8 cellular contexts compared by ENCODE assay signal in the genomic region with DNA sequence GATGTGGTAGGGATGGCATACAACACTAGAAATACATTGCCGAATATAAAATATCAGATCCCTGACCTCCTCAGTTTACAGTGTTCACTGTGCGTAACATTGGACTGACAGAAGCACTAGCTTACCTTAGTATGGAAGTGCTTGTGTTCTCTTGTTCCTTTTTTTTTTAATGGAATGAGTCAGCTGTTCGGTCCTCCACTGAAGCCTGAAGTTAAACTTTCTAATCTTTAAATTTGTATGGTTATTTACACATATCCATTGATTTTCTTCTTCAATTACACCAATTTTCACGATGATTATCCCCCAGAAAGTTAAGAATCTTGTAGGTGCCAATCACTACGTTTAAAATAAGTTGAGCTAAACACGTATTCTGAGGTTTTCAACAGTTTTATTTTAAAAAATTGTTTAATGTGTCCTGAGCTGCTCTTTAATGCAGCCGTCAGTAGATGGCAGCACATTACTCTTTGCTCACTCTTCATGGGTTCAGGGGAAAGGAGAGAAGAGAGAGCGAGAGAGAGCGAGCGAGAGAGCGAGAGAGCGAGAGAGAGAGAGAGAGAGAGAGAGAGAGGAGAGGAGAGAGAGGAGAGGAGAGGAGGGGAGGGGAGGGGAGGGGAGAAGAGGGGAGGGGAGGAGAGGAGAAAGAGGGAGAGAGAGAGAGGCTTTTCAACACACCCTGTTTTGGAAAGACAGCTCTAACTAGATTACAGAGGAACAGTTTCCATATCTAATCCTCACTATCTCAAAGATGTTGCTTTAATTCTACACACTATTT.
DNase-seq lines count a peak whose midpoint lies in the region; ATAC-seq and TF ChIP-seq lines count a peak whose summit lies in the region.

No MANE protein-coding gene starts in this region.

- peaks cover 4% of the 10 kb centered on the region; the same call in 1 of the 2 replicates for H3F3A ChIP-seq in PC-9 (ENCODE audit: insufficient read depth, low read depth)

- TF ChIP-seq EP300 in transverse colon (IDR thresholded peaks at IDR 0.05; ENCODE audit: low read depth), result no peak

- no peaks in the 10 kb centered on the region for H3K9me3 ChIP-seq in CD4-positive, CD25-positive, alpha-beta regulatory T cell (ENCODE audit: control insufficient read depth in 2 of 2, low read length in 2 of 2)
- H3K9me3 ChIP-seq in PC-9 (ENCODE audit: insufficient read depth, low read depth) (no peaks in the 10 kb centered on the region), transverse colon (no peaks in the 10 kb centered on the region)

- no peaks in the 10 kb centered on the region for H3K9me2 ChIP-seq in PC-9 (ENCODE audit: insufficient read depth)

- H3K4me3 Mint-ChIP-seq in CD4-positive, CD25-positive, alpha-beta regulatory T cell, result peak overlapping the region in 3 of 4 donors; percentile 43 to 67 (median 50)
- H3K4me3 Mint-ChIP-seq in activated T-helper 17 cell treated with anti-CD3 and anti-CD28 coated beads, Interleukin-2, amount 50 U/mL, for 72 hours, result peak overlapping the region; percentile 32

- CTCF ChIA-PET in PC-9 (lab: Charles Lee), result interaction anchor here (0.6 to 1.3 kb wide), 33 partner anchors 15 to 1570 kb away, joined by 3 to 11 read pairs (median 4); no protein-coding TSS in a partner anchor

- peaks cover 18% of the 10 kb centered on the region for H3K27me3 ChIP-seq in CD4-positive, CD25-positive, alpha-beta regulatory T cell (ENCODE audit: control insufficient read depth, insufficient read depth, low read length)
- no peaks in the 10 kb centered on the region for H3K27me3 ChIP-seq in PC-9 (ENCODE audit: insufficient read depth, low read depth)
- H3K27me3 ChIP-seq in foreskin keratinocyte, result no peaks in the 10 kb centered on the region
- H3K27me3 ChIP-seq in transverse colon, result no peaks in the 10 kb centered on the region

- H3K4me2 ChIP-seq in PC-9, result peak overlapping the region; percentile 74

- ATAC-seq in CD4-positive, CD25-positive, alpha-beta regulatory T cell (ENCODE audit: low read depth in 2 of 2), result peak; percentile 84 to 85
- ATAC-seq in GM19043 (IDR thresholded peaks at IDR 0.05; ENCODE audit: low read depth, unreplicated experiment) (peak; percentile 68), foreskin keratinocyte (peak; percentile 78), omental fat pad (ENCODE audit: low FRiP score) (peak; percentile 92)
- ATAC-seq in activated T-helper 17 cell treated with anti-CD3 and anti-CD28 coated beads, Interleukin-2, amount 50 U/mL, for 72 hours (replicated peaks), result peak; percentile 88

- H3K4me3 ChIP-seq in CD4-positive, CD25-positive, alpha-beta regulatory T cell (ENCODE audit: low read depth, low read length), result no peak overlapping the region
- H3K4me3 ChIP-seq in PC-9 (0 out of 2 replicates have a peak overlapping the region, but pooled peaks have one; percentile 35), transverse colon (peak overlapping the region in 2 of 4 donors; percentile 13 to 31)

- H3K27ac Mint-ChIP-seq in CD4-positive, CD25-positive, alpha-beta regulatory T cell, result peak overlapping the region; percentile 30 to 47 (median 46)
- H3K27ac Mint-ChIP-seq in activated T-helper 17 cell treated with anti-CD3 and anti-CD28 coated beads, Interleukin-2, amount 50 U/mL, for 72 hours, result peak overlapping the region; percentile 61

- TF ChIP-seq CTCF in PC-9 (conservative IDR thresholded peaks at IDR 0.05), result peak; percentile 83
- TF ChIP-seq CTCF in foreskin keratinocyte (conservative IDR thresholded peaks at IDR 0.05), result peak; percentile 90
- TF ChIP-seq CTCF in omental fat pad (IDR thresholded peaks at IDR 0.05), result peak in 1 of 3 donors; percentile 33
- peak; percentile 67 to 91 (median 81) for TF ChIP-seq CTCF in transverse colon (IDR thresholded peaks at IDR 0.05)

- intact Hi-C loops in PC-9 (cut with micrococcal nuclease; ENCODE audit: unreplicated experiment) (loop anchor here (10.0 kb wide), 1 partner anchor 900 kb away; no protein-coding TSS in a partner anchor), transverse colon (cut with DNase I; ENCODE audit: low total_unique reads) (loop anchor here (10.0 kb wide), 1 partner anchor 540 kb away; no protein-coding TSS in a partner anchor)

- no peak overlapping the region for H3K27ac ChIP-seq in CD4-positive, CD25-positive, alpha-beta regulatory T cell (ENCODE audit: insufficient read depth, low read length, poor library complexity, severe bottlenecking)
- H3K27ac ChIP-seq in PC-9 (no peak overlapping the region), foreskin keratinocyte (no peak overlapping the region), transverse colon (peak overlapping the region; percentile 33 to 53 (median 41))

- peak overlapping the region; percentile 65; the same call in 1 of the 2 replicates for H2AFZ ChIP-seq in PC-9

- H3K27me3 Mint-ChIP-seq in CD4-positive, CD25-positive, alpha-beta regulatory T cell, result peaks cover 27% of the 10 kb centered on the region
- peaks cover 8% of the 10 kb centered on the region for H3K27me3 Mint-ChIP-seq in activated T-helper 17 cell treated with anti-CD3 and anti-CD28 coated beads, Interleukin-2, amount 50 U/mL, for 72 hours

- H3K79me2 ChIP-seq in PC-9 (ENCODE audit: low read depth), result no peaks in the 10 kb centered on the region

- POLR2A ChIA-PET in PC-9 (lab: Charles Lee; ENCODE audit: unreplicated experiment), result interaction anchor here (0.5 to 0.7 kb wide), 11 partner anchors 9 to 946 kb away, joined by 3 to 14 read pairs (median 4); no protein-coding TSS in a partner anchor

- H3K36me3 ChIP-seq in CD4-positive, CD25-positive, alpha-beta regulatory T cell (ENCODE audit: control insufficient read depth, insufficient read depth, low read length), result no peaks in the 10 kb centered on the region
- H3K36me3 ChIP-seq in PC-9 (ENCODE audit: low read depth) (no peaks in the 10 kb centered on the region), transverse colon (no peaks in the 10 kb centered on the region)

- no peaks in the 10 kb centered on the region for H3K36me3 Mint-ChIP-seq in CD4-positive, CD25-positive, alpha-beta regulatory T cell
- H3K36me3 Mint-ChIP-seq in activated T-helper 17 cell treated with anti-CD3 and anti-CD28 coated beads, Interleukin-2, amount 50 U/mL, for 72 hours (ENCODE audit: low read depth), result no peaks in the 10 kb centered on the region

- 13 to 32% methylated on average over 2 to 12 of the region's 12 CpGs for WGBS in transverse colon (ENCODE audit: low coverage in 1 of 2), 2 donors

- DNase-seq in CD4-positive, CD25-positive, alpha-beta regulatory T cell, result peak; percentile 25 to 82 (median 58)
- DNase-seq in HPDE6-E6E7 (ENCODE audit: extremely low spot score) (peak; percentile 44), PC-9 (peak; percentile 36 to 60), foreskin keratinocyte (peak; percentile 67 to 83), omental fat pad (ENCODE audit: low spot score) (no peak), transverse colon (peak; percentile 51)

- H4K20me1 ChIP-seq in PC-9 (ENCODE audit: insufficient read depth), result no peaks in the 10 kb centered on the region

- no peak for TF ChIP-seq POLR2A in transverse colon (IDR thresholded peaks at IDR 0.05)

- peaks cover 0 to 3% (median 0%) of the 10 kb centered on the region in 7 donors for H3K9me3 Mint-ChIP-seq in CD4-positive, CD25-positive, alpha-beta regulatory T cell
- H3K9me3 Mint-ChIP-seq in activated T-helper 17 cell treated with anti-CD3 and anti-CD28 coated beads, Interleukin-2, amount 50 U/mL, for 72 hours, result no peaks in the 10 kb centered on the region

- in situ Hi-C loops in transverse colon (cut with MboI; ENCODE audit: low pct_ligation_motif_present in 1 of 4, low pct_unique_long_range_greater_than_20kb in 1 of 4, low sequenced_read_pairs in 3 of 4), result loop anchor here (10.0 to 25.0 kb wide), 4 partner anchors 170 to 562 kb away; no protein-coding TSS in a partner anchor

- no peaks in the 10 kb centered on the region for H3K4me1 ChIP-seq in CD4-positive, CD25-positive, alpha-beta regulatory T cell (ENCODE audit: control insufficient read depth, insufficient read depth, low read length, poor library complexity, severe bottlenecking)
- 0 out of 2 replicates have a peak, but pooled peaks cover 4% of the 10 kb centered on the region for H3K4me1 ChIP-seq in PC-9 (replicated peaks; ENCODE audit: insufficient read depth)
- H3K4me1 ChIP-seq in foreskin keratinocyte, result peaks cover 7% of the 10 kb centered on the region
- H3K4me1 ChIP-seq in transverse colon, result peaks cover 3 to 27% (median 16%) of the 10 kb centered on the region in 4 donors

- H3K4me1 Mint-ChIP-seq in CD4-positive, CD25-positive, alpha-beta regulatory T cell, result peaks cover 0 to 4% (median 2%) of the 10 kb centered on the region in 4 donors
- H3K4me1 Mint-ChIP-seq in activated T-helper 17 cell treated with anti-CD3 and anti-CD28 coated beads, Interleukin-2, amount 50 U/mL, for 72 hours, result no peaks in the 10 kb centered on the region

- no TSS peak for BruUV-seq in PC-9 (replicated peaks; lab: Mats Ljungman, UMichigan)

Comparison
In these comparisons a context has a peak if more than half of its experiments do, and no peak if none do; other contexts are left out.
1. H3K27ac ChIP-seq: peak in transverse colon (4 of 4); none in CD4-positive, CD25-positive, alpha-beta regulatory T cell (single experiment), PC-9 (single experiment) and foreskin keratinocyte (single experiment).
2. Peak in every context shown above with its lines, with median percentiles within 50 percentile points of each other: ATAC-seq.